ENCODE assay signal across 14 cellular contexts in the genomic region with DNA sequence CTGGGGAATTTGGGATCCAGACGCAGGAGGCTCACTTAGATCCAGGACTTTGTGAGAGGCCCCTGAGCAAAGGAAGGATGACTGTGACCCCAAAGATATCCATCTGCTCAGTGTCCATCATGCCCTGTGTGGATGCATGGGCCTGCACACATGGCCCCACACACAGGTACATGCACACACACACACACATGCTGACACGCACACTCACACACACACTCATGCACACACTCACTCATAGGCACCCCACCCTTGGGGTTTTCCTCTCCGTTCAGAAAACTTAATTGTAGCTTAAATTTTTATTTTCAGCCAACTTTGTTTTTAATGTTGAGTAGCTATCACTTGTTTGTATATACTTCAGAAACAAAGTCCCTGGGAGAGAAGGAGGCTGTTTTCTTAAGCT.
DNase-seq lines count a peak whose midpoint lies in the region; ATAC-seq and TF ChIP-seq lines count a peak whose summit lies in the region.
"Had no signal": no experiment of that assay in that cellular context is flagged by ENCODE, and none has a peak within 500 bp of the region (broad histone marks: within the 10 kb centered on the region; RNA-seq: fewer than 3 reads in every experiment).

No MANE protein-coding gene starts in this region.

- peak overlapping the region; percentile 68; the same call in 1 of the 2 replicates for H3K4me2 ChIP-seq in OCI-LY3 (ENCODE audit: low read length)

- ATAC-seq in memory B cell (ENCODE audit: low read depth): no peak
- no peak for ATAC-seq in stimulated activated naive B cell treated with anti-CD40 and anti-IgM and Interleukin-4, amounts not matched to agents 10 μg/mL and 1 μg/mL and 100 μg/mL, for 72 hours (replicated peaks)

- H3K27ac ChIP-seq in HEK293 (ENCODE audit: extremely low read depth, low read depth, low read length) (no peak overlapping the region), OCI-LY3 (ENCODE audit: low read length) (no peak overlapping the region), WERI-Rb-1 (no peak overlapping the region)

- H3K36me3 ChIP-seq in HEK293 (ENCODE audit: control insufficient read depth in 2 of 2, insufficient read depth in 1 of 2, low read length in 2 of 2): peaks cover 0 to 3% of the 10 kb centered on the region in 2 experiments; a peak in 1 of 3 replicates
- H3K36me3 ChIP-seq in OCI-LY3 (replicated peaks; ENCODE audit: low read depth, low read length): peaks cover 3% of the 10 kb centered on the region
- peaks cover 9% of the 10 kb centered on the region for H3K36me3 ChIP-seq in WERI-Rb-1
- H3K36me3 ChIP-seq: HAP-1 had no signal

- H3K9me3 ChIP-seq in HEK293 (ENCODE audit: control insufficient read depth, insufficient read depth, low read depth, low read length) (no peaks in the 10 kb centered on the region), OCI-LY3 (ENCODE audit: insufficient read depth, low read length) (no peaks in the 10 kb centered on the region), WERI-Rb-1 (ENCODE audit: severe bottlenecking) (no peaks in the 10 kb centered on the region)
- H3K9me3 ChIP-seq: HAP-1 had no signal

- peaks cover 90% of the 10 kb centered on the region for H3K79me2 ChIP-seq in OCI-LY3 (ENCODE audit: low read length)

- DNase-seq in memory B cell (ENCODE audit: low spot score in 2 of 2) (no peak), WERI-Rb-1 (no peak), T-helper 2 cell (no peak), RPMI8226 (no peak)
- DNase-seq in stimulated activated naive B cell treated with anti-CD40 and anti-IgM and Interleukin-4, amounts not matched to agents 10 μg/mL and 1 μg/mL and 100 μg/mL, for 72 hours: no peak
- DNase-seq: C1 segment of cervical spinal cord; CD8-positive, alpha-beta memory T cell; DMS79 treated with DMSO at 0.1 percent for 48 hours; NCI-H1105 treated with DMSO at 0.1 percent for 48 hours; NCI-H1694 treated with DMSO at 0.1 percent for 48 hours; SHP77 treated with DMSO at 0.1 percent for 48 hours had no signal

- no peak overlapping the region for H3K9ac ChIP-seq in OCI-LY3 (ENCODE audit: low read length)

- TF ChIP-seq CTCF in HEK293 (tag by site-specific recombination; IDR thresholded peaks at IDR 0.05): no peak
- TF ChIP-seq CTCF in OCI-LY3 (IDR thresholded peaks at IDR 0.05; ENCODE audit: low read depth, low read length): no peak
- TF ChIP-seq CTCF in WERI-Rb-1 (IDR thresholded peaks at IDR 0.05; ENCODE audit: low read depth, low read length): no peak

- POLR2A ChIA-PET in HEK293 (lab: Yijun Ruan, JAX): no interaction called here

- peaks cover 73% of the 10 kb centered on the region for H3K4me1 Mint-ChIP-seq in memory B cell
- H3K4me1 Mint-ChIP-seq in stimulated activated naive B cell treated with anti-CD40 and anti-IgM and Interleukin-4, amounts not matched to agents 10 μg/mL and 1 μg/mL and 100 μg/mL, for 72 hours: peaks cover 79 to 99% of the 10 kb centered on the region in 2 donors

- peaks cover 51% of the 10 kb centered on the region; the same call in 1 of the 2 replicates for H4K20me1 ChIP-seq in OCI-LY3 (ENCODE audit: insufficient read depth, low read length)

- CTCF ChIA-PET in HEK293 (lab: Yijun Ruan, JAX): no interaction called here

- no peaks in the 10 kb centered on the region for H3K27me3 ChIP-seq in OCI-LY3 (ENCODE audit: low read depth, low read length)
- no peaks in the 10 kb centered on the region for H3K27me3 ChIP-seq in WERI-Rb-1 (ENCODE audit: insufficient read depth, low read depth, severe bottlenecking)

- no peaks in the 10 kb centered on the region for H3K36me3 Mint-ChIP-seq in memory B cell
- H3K36me3 Mint-ChIP-seq in stimulated activated naive B cell treated with anti-CD40 and anti-IgM and Interleukin-4, amounts not matched to agents 10 μg/mL and 1 μg/mL and 100 μg/mL, for 72 hours: peaks cover 43 to 68% of the 10 kb centered on the region in 2 donors
- H3K36me3 Mint-ChIP-seq: CD8-positive, alpha-beta memory T cell had no signal

- H3K9me3 Mint-ChIP-seq in memory B cell: no peaks in the 10 kb centered on the region
- no peaks in the 10 kb centered on the region for H3K9me3 Mint-ChIP-seq in stimulated activated naive B cell treated with anti-CD40 and anti-IgM and Interleukin-4, amounts not matched to agents 10 μg/mL and 1 μg/mL and 100 μg/mL, for 72 hours
- H3K9me3 Mint-ChIP-seq: CD8-positive, alpha-beta memory T cell had no signal

- H3K4me1 ChIP-seq in HEK293 (ENCODE audit: control insufficient read depth, insufficient read depth, low read length) (no peaks in the 10 kb centered on the region), OCI-LY3 (ENCODE audit: low read length) (peaks cover 77% of the 10 kb centered on the region)
- H3K4me1 ChIP-seq: HAP-1 had no signal

- H3K27me3 Mint-ChIP-seq in memory B cell: no peaks in the 10 kb centered on the region
- no peaks in the 10 kb centered on the region for H3K27me3 Mint-ChIP-seq in stimulated activated naive B cell treated with anti-CD40 and anti-IgM and Interleukin-4, amounts not matched to agents 10 μg/mL and 1 μg/mL and 100 μg/mL, for 72 hours
- H3K27me3 Mint-ChIP-seq: CD8-positive, alpha-beta memory T cell had no signal

- H3K4me3 Mint-ChIP-seq in memory B cell: peak overlapping the region; percentile 16
- no peak overlapping the region for H3K4me3 Mint-ChIP-seq in stimulated activated naive B cell treated with anti-CD40 and anti-IgM and Interleukin-4, amounts not matched to agents 10 μg/mL and 1 μg/mL and 100 μg/mL, for 72 hours
- H3K4me3 Mint-ChIP-seq: CD8-positive, alpha-beta memory T cell had no signal

- no peak overlapping the region for H3K4me3 ChIP-seq in HEK293 (ENCODE audit: low read depth, low read length)
- H3K4me3 ChIP-seq in OCI-LY3 (ENCODE audit: low read length): no peak overlapping the region
- no peak overlapping the region for H3K4me3 ChIP-seq in WERI-Rb-1 (ENCODE audit: low read depth, low read length)
- H3K4me3 ChIP-seq: HAP-1 had no signal

- H2AFZ ChIP-seq in OCI-LY3 (ENCODE audit: low read depth, low read length): no peak overlapping the region

- H3K27ac Mint-ChIP-seq in memory B cell: no peak overlapping the region
- H3K27ac Mint-ChIP-seq in stimulated activated naive B cell treated with anti-CD40 and anti-IgM and Interleukin-4, amounts not matched to agents 10 μg/mL and 1 μg/mL and 100 μg/mL, for 72 hours: peak overlapping the region; percentile 67

TF ChIP-seq in HEK293, 187 proteins besides CTCF, POLR2A, EP300 and RAD21:
- peak; percentile 83 for TF ChIP-seq ZSCAN4 (tag by site-specific recombination; IDR thresholded peaks at IDR 0.05)
- TF ChIP-seq ZFP69B (tag by site-specific recombination; IDR thresholded peaks at IDR 0.05): no peak
